15 cellular contexts compared by ENCODE assay signal in the genomic region with DNA sequence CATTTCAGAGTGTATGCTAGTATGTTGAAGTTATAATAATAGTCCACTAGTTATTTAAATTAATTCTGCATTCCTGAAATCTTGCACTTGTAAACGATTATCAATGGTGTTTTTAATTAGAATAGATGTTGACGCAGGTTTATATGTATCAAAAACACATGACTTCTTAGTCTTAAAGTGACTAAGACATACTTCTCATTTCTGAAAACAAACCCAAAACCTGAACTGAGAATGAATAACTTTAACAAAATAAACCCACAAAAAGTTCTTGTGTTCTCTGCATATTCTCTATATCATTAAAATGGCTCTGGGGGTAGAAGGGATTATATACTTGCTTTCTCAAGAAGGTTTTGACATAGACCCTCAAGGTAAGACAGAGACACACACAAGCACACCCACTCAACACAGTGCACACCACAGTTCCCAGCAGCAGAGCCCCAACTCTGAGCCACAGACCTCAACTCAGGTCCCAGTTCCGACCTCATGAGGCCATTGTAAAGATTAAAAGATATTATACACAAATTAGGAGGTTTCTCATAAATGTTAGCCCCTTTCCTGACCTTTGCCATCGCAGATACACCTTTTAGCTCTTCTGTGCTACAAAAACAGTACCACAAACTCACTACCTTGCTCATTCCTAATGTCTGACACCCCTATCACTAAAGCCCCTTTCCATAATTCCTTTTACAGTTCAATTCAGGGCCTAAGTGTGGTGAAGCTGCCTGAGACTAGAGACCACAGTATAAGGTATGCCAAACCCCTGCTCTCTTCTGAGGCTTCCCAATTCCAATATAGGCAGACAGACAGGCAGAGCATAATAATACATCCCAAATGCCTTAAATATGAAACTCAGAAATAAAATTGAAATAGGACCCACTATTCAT.
A peak's percentile ranks its signal among the peaks of the same experiment; 100 is the strongest.
DNase-seq lines count a peak whose midpoint lies in the region; ATAC-seq and TF ChIP-seq lines count a peak whose summit lies in the region.
"Had no signal": no experiment of that assay in that cellular context is flagged by ENCODE, and none has a peak within 500 bp of the region (broad histone marks: within the 10 kb centered on the region; RNA-seq: fewer than 3 reads in every experiment).

No MANE protein-coding gene starts in this region.

- no peak overlapping the region for H2AFZ ChIP-seq in SK-N-SH (ENCODE audit: low read depth)

- H3F3A ChIP-seq in SK-N-SH (replicated peaks; ENCODE audit: insufficient read depth): no peaks in the 10 kb centered on the region

- no peaks in the 10 kb centered on the region for H4K20me1 ChIP-seq in SK-N-SH (ENCODE audit: insufficient read depth)

- no peak for TF ChIP-seq CTCF in SK-N-SH (IDR thresholded peaks at IDR 0.05)

- H3K4me1 ChIP-seq in SK-N-SH (ENCODE audit: control insufficient read depth in 1 of 2, insufficient read depth in 2 of 2, low read depth in 1 of 2, low read length in 1 of 2): no peaks in the 10 kb centered on the region

- WGBS in SK-N-SH (ENCODE audit: low lambda C conversion rate): 94% methylated on average over 4 of the region's 4 CpGs

- CTCF ChIA-PET in SK-N-SH (lab: Yijun Ruan, JAX): interaction anchor here (0.6 kb wide), 1 partner anchor 181 kb away, joined by 3 read pairs; no protein-coding TSS in a partner anchor

- peak; percentile 75 for ATAC-seq in GM18498 (IDR thresholded peaks at IDR 0.05; ENCODE audit: unreplicated experiment)
- ATAC-seq in GM19468 (IDR thresholded peaks at IDR 0.05; ENCODE audit: extremely low read depth, unreplicated experiment): peak; percentile 57
- ATAC-seq in HG03460 (IDR thresholded peaks at IDR 0.05; ENCODE audit: unreplicated experiment): peak; percentile 78
- no peak for ATAC-seq in GM18520 (IDR thresholded peaks at IDR 0.05; ENCODE audit: unreplicated experiment)

- no peaks in the 10 kb centered on the region for H3K36me3 ChIP-seq in SK-N-SH (replicated peaks in 1 of 2; ENCODE audit: control insufficient read depth in 1 of 2, insufficient read depth in 2 of 2, low read length in 1 of 2)
- H3K36me3 ChIP-seq: thoracic aorta had no signal

- DNase-seq in fibroblast of peridontal ligament (ENCODE audit: extremely low read depth) (peak; percentile 70), DMS153 (lab: John Stamatoyannopoulos, UW) (no peak), NCI-H2081 (lab: John Stamatoyannopoulos, UW) (no peak), SK-N-SH (no peak)
- DNase-seq: amniotic stem cell, C1 segment of cervical spinal cord, Kasumi-1, NCI-H226, SHP77 treated with DMSO at 0.1 percent for 48 hours had no signal

- TF ChIP-seq EP300 in SK-N-SH (IDR thresholded peaks at IDR 0.05; ENCODE audit: borderline replicate concordance in 1 of 2, low read depth in 1 of 2, low read length in 1 of 2): no peak

- H3K9me3 ChIP-seq in SK-N-SH: no peaks in the 10 kb centered on the region
- H3K9me3 ChIP-seq: thoracic aorta had no signal

- no peak for TF ChIP-seq RAD21 in SK-N-SH (IDR thresholded peaks at IDR 0.05; ENCODE audit: low read length)

- 0 out of 2 replicates have a peak, but pooled peaks cover 6% of the 10 kb centered on the region for H3K79me2 ChIP-seq in SK-N-SH (ENCODE audit: insufficient read depth)

- H3K4me3 ChIP-seq in SK-N-SH (ENCODE audit: low read depth in 2 of 2, low read length in 1 of 2): no peak overlapping the region
- H3K4me3 ChIP-seq: thoracic aorta had no signal

- H3K27me3 ChIP-seq in SK-N-SH (ENCODE audit: insufficient read depth): no peaks in the 10 kb centered on the region

- POLR2A ChIA-PET in SK-N-SH (lab: Yijun Ruan, JAX): no interaction called here

- no peak overlapping the region for H3K9ac ChIP-seq in SK-N-SH

- no peak overlapping the region for H3K27ac ChIP-seq in SK-N-SH (ENCODE audit: low read depth in 2 of 2, low read length in 1 of 2)
- H3K27ac ChIP-seq: thoracic aorta, VCaP had no signal

- no peak overlapping the region for H3K4me2 ChIP-seq in SK-N-SH

- no peaks in the 10 kb centered on the region for H3K9me2 ChIP-seq in SK-N-SH

TF ChIP-seq in SK-N-SH, 30 proteins besides CTCF, POLR2A, EP300 and RAD21:
- TF ChIP-seq, protein P1, sequence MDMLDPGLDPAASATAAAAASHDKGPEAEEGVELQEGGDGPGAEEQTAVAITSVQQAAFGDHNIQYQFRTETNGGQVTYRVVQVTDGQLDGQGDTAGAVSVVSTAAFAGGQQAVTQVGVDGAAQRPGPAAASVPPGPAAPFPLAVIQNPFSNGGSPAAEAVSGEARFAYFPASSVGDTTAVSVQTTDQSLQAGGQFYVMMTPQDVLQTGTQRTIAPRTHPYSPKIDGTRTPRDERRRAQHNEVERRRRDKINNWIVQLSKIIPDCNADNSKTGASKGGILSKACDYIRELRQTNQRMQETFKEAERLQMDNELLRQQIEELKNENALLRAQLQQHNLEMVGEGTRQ (IDR thresholded peaks at IDR 0.05; ENCODE audit: borderline replicate concordance, low read depth, low read length): no peak
- TF ChIP-seq RXRA (IDR thresholded peaks at IDR 0.05; ENCODE audit: borderline replicate concordance, low read depth) (no peak), TAF1 (IDR thresholded peaks at IDR 0.05; ENCODE audit: borderline replicate concordance, low read depth, low read length) (no peak), FOXM1 (IDR thresholded peaks at IDR 0.05; ENCODE audit: low read depth) (no peak), RFX5 (IDR thresholded peaks at IDR 0.05; ENCODE audit: low read length) (no peak), FOSL2 (IDR thresholded peaks at IDR 0.05; ENCODE audit: borderline replicate concordance, low read depth) (no peak), SMC3 (IDR thresholded peaks at IDR 0.05; ENCODE audit: low read depth, low read length) (no peak), EZH2phosphoT487 (IDR thresholded peaks at IDR 0.05; ENCODE audit: borderline replicate concordance, low read depth) (no peak), FOXJ3 (CRISPR knock-in tag; IDR thresholded peaks at IDR 0.05) (no peak), PBX3 (IDR thresholded peaks at IDR 0.05) (no peak), REST (IDR thresholded peaks at IDR 0.05; ENCODE audit: low read depth, low read length) (no peak), MEF2A (IDR thresholded peaks at IDR 0.05; ENCODE audit: borderline replicate concordance, low read depth) (no peak), SIN3A (IDR thresholded peaks at IDR 0.05; ENCODE audit: borderline replicate concordance, low read depth, low read length) (no peak)
- TF ChIP-seq, protein P2, sequence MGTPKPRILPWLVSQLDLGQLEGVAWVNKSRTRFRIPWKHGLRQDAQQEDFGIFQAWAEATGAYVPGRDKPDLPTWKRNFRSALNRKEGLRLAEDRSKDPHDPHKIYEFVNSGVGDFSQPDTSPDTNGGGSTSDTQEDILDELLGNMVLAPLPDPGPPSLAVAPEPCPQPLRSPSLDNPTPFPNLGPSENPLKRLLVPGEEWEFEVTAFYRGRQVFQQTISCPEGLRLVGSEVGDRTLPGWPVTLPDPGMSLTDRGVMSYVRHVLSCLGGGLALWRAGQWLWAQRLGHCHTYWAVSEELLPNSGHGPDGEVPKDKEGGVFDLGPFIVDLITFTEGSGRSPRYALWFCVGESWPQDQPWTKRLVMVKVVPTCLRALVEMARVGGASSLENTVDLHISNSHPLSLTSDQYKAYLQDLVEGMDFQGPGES (IDR thresholded peaks at IDR 0.05; ENCODE audit: low read depth, low read length): no peak
- TF ChIP-seq, protein P3, sequence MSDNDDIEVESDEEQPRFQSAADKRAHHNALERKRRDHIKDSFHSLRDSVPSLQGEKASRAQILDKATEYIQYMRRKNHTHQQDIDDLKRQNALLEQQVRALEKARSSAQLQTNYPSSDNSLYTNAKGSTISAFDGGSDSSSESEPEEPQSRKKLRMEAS (IDR thresholded peaks at IDR 0.05; ENCODE audit: low read depth): no peak
